13 cellular contexts compared by ENCODE assay signal in genomic region chrX:46733226-46733625, GRCh38.
"Had no signal": no experiment of that assay in that cellular context is flagged by ENCODE, and none has a peak within 500 bp of the region (broad histone marks: within the 10 kb centered on the region; RNA-seq: fewer than 3 reads in every experiment).

No MANE protein-coding gene starts in this region.

- H3K36me3 Mint-ChIP-seq: immature natural killer cell had no signal

- ATAC-seq: gastrocnemius medialis; heart left ventricle; natural killer cell treated with Interleukin-12 subunit alpha and Interleukin-12 subunit beta and Interleukin-15 and Interleukin-18, amount 100 ng/mL, for 72 hours; stimulated activated memory B cell treated with anti-CD40 and anti-IgM and Interleukin-4, amounts not matched to agents 10 μg/mL and 1 μg/mL and 100 μg/mL, for 72 hours had no signal

- H3K27me3 Mint-ChIP-seq: activated CD4-positive, alpha-beta memory T cell treated with anti-CD3 and anti-CD28 coated beads for 36 hours; stimulated activated memory B cell treated with anti-CD40 and anti-IgM and Interleukin-4, amounts not matched to agents 10 μg/mL and 1 μg/mL and 100 μg/mL, for 72 hours had no signal

- H3K4me3 Mint-ChIP-seq: activated CD4-positive, alpha-beta memory T cell treated with anti-CD3 and anti-CD28 coated beads for 36 hours; immature natural killer cell; natural killer cell treated with Interleukin-12 subunit alpha and Interleukin-12 subunit beta and Interleukin-15 and Interleukin-18, amount 100 ng/mL, for 72 hours; stimulated activated memory B cell treated with anti-CD40 and anti-IgM and Interleukin-4, amounts not matched to agents 10 μg/mL and 1 μg/mL and 100 μg/mL, for 72 hours had no signal

- H3K27ac ChIP-seq: gastrocnemius medialis, heart left ventricle, suprapubic skin had no signal

- H3K27ac Mint-ChIP-seq: activated CD4-positive, alpha-beta memory T cell treated with anti-CD3 and anti-CD28 coated beads for 36 hours; immature natural killer cell; natural killer cell treated with Interleukin-12 subunit alpha and Interleukin-12 subunit beta and Interleukin-15 and Interleukin-18, amount 100 ng/mL, for 72 hours had no signal

- DNase-seq: activated CD4-positive, alpha-beta memory T cell treated with anti-CD3 and anti-CD28 coated beads for 36 hours; erythroblast; gastrocnemius medialis; heart left ventricle; immature natural killer cell; mesendoderm; posterior cingulate gyrus; retina; stimulated activated CD4-positive, alpha-beta T cell treated with anti-CD3 and anti-CD28 coated beads, Interleukin-2, amount 100 ng/mL, for 48 hours; trophoblast cell had no signal

- H3K4me1 Mint-ChIP-seq: immature natural killer cell had no signal
